ENCODE assay signal across 21 cellular contexts in the genomic region with DNA sequence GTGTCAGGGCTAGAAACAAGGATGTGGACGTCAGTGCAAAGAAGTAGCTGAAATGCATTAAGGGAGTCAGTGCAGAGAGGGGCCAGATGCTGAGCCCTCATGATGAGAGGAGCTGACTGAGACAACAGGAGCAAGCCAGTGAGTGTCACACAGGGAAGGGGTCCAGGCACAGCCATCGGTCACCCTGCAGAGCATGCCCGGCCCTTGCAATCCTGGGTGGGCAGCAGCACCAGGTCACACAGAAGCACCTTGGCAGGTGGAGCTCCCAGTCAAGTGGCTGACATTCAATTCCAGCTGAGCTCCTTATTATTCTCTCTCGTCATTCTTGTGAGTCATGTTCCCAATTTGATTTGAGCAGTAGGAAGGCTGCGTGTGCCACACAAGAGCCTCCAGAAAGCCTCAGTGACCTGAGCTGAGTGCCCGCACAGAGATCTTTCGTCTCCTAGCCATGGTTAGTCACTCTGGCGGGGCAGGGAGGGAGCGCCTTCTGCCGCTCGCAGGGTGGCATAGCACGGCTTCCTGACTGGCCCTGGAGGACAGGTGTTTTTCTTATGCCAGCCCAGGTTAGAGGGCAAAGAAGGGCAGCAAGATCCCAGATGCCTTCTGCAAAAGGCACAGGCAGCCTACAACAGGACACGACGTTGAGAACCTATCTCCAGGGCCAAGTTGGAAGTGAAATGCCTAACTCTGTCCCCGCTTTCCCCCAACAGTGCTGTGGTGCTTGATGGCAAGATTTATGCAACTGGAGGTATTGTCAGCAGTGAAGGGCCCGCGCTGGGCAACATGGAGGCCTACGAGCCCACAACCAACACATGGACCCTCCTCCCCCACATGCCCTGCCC.
DNase-seq lines count a peak whose midpoint lies in the region; ATAC-seq and TF ChIP-seq lines count a peak whose summit lies in the region.
"Had no signal": no experiment of that assay in that cellular context is flagged by ENCODE, and none has a peak within 500 bp of the region (broad histone marks: within the 10 kb centered on the region; RNA-seq: fewer than 3 reads in every experiment).

No MANE protein-coding gene starts in this region.

- WGBS in adrenal gland, 4 donors = 80 to 88% (median 86%) methylated on average over 15 to 18 of the region's 18 CpGs

- ATAC-seq in GM23338 (peak; percentile 47), HG02798 (IDR thresholded peaks at IDR 0.05; ENCODE audit: poor library complexity, unreplicated experiment) (no peak)
- ATAC-seq: T-cell had no signal

- H2AFZ ChIP-seq in GM23338 = no peak overlapping the region
- H2AFZ ChIP-seq: hepatocyte had no signal

- no peak for TF ChIP-seq POLR2A in adrenal gland (IDR thresholded peaks at IDR 0.05)

- H4K20me1 ChIP-seq in GM23338 (replicated peaks; ENCODE audit: insufficient read depth) = no peaks in the 10 kb centered on the region

- H3K4me3 Mint-ChIP-seq in GM23338 = no peak overlapping the region
- H3K4me3 Mint-ChIP-seq: CD4-positive, CD25-positive, alpha-beta regulatory T cell; dendritic cell treated with granulocyte-macrophage colony-stimulating factor and Interleukin-4, amounts not matched to agents 40 ng/mL and 50 ng/mL, for 4 days; nephron progenitor cell; T-cell had no signal

- H3K9me3 ChIP-seq in adrenal gland (replicated peaks in 1 of 3) = no peaks in the 10 kb centered on the region
- H3K9me3 ChIP-seq: vagina had no signal

- peak; percentile 33 to 67; a peak in 3 of 4 replicates for TF ChIP-seq CTCF in GM23338 (conservative IDR thresholded peaks at IDR 0.05; ENCODE audit: low read depth in 2 of 2)
- peak in 1 of 6 experiments; percentile 29 for TF ChIP-seq CTCF in adrenal gland (IDR thresholded peaks at IDR 0.05)
- TF ChIP-seq CTCF in RWPE1 (conservative IDR thresholded peaks at IDR 0.05; ENCODE audit: low read depth) = no peak

- H3K27ac Mint-ChIP-seq in GM23338 = no peak overlapping the region
- H3K27ac Mint-ChIP-seq: dendritic cell treated with granulocyte-macrophage colony-stimulating factor and Interleukin-4, amounts not matched to agents 40 ng/mL and 50 ng/mL, for 4 days; T-cell had no signal

- H3K27ac ChIP-seq in GM23338 (ENCODE audit: low read depth) = no peak overlapping the region
- peak overlapping the region in 3 of 5 donors; percentile 66 to 86 (median 67) for H3K27ac ChIP-seq in adrenal gland
- no peak overlapping the region for H3K27ac ChIP-seq in RWPE1
- H3K27ac ChIP-seq: hepatocyte, vagina had no signal

- H3K79me2 ChIP-seq in GM23338 (replicated peaks; ENCODE audit: insufficient read depth) = no peaks in the 10 kb centered on the region
- H3K79me2 ChIP-seq: hepatocyte had no signal

- H3K36me3 Mint-ChIP-seq in GM23338 (ENCODE audit: low read depth) = peaks cover 9% of the 10 kb centered on the region; the same call in 2 of the 3 replicates

- H3K9me3 Mint-ChIP-seq in GM23338 = no peaks in the 10 kb centered on the region
- H3K9me3 Mint-ChIP-seq: CD4-positive, CD25-positive, alpha-beta regulatory T cell; dendritic cell treated with granulocyte-macrophage colony-stimulating factor and Interleukin-4, amounts not matched to agents 40 ng/mL and 50 ng/mL, for 4 days; T-cell had no signal

- peaks cover 7% of the 10 kb centered on the region for H3K27me3 Mint-ChIP-seq in GM23338 (ENCODE audit: insufficient read depth, low read depth, poor library complexity)
- H3K27me3 Mint-ChIP-seq: CD4-positive, CD25-positive, alpha-beta regulatory T cell; dendritic cell treated with granulocyte-macrophage colony-stimulating factor and Interleukin-4, amounts not matched to agents 40 ng/mL and 50 ng/mL, for 4 days; T-cell had no signal

- no peaks in the 10 kb centered on the region for H3K4me1 Mint-ChIP-seq in GM23338
- H3K4me1 Mint-ChIP-seq: CD4-positive, CD25-positive, alpha-beta regulatory T cell had no signal

- no peaks in the 10 kb centered on the region for H3F3A ChIP-seq in GM23338 (replicated peaks; ENCODE audit: low read depth)

- DNase-seq in AG08396 (ENCODE audit: low spot score) = peak; percentile 3
- no peak for DNase-seq in GM23338 (ENCODE audit: low spot score)
- DNase-seq in adrenal gland = peak in 6 of 7 donors; percentile 41 to 71 (median 52)
- peak in 39 of 42 donors; percentile 31 to 89 (median 65) for DNase-seq in head of caudate nucleus
- DNase-seq in RWPE1 (ENCODE audit: low spot score) = no peak
- no peak for DNase-seq in NOMO-1 (lab: John Stamatoyannopoulos, UW; ENCODE audit: unreplicated experiment in 2 of 2)
- DNase-seq in activated T-cell treated with anti-CD3 and anti-CD28 coated beads, Interleukin-2, amount 50 U/mL, for 48 hours = no peak
- DNase-seq: activated naive CD4-positive, alpha-beta T cell; activated T-cell treated with anti-CD3 and anti-CD28 coated beads, Interleukin-2, amount 50 U/mL, for 1 hour; amniotic stem cell; CD4-positive, CD25-positive, alpha-beta regulatory T cell; Karpas-422; midbrain; NCI-H2029; NCI-H446; nephron progenitor cell; T-cell had no signal

- H3K36me3 ChIP-seq in GM23338 (ENCODE audit: insufficient read depth) (no peaks in the 10 kb centered on the region), adrenal gland (replicated peaks in 1 of 2) (peaks cover 0 to 19% of the 10 kb centered on the region in 2 donors)

- H3K27me3 ChIP-seq in GM23338 (ENCODE audit: insufficient read depth) (no peaks in the 10 kb centered on the region), adrenal gland (no peaks in the 10 kb centered on the region)
- H3K27me3 ChIP-seq: hepatocyte, vagina had no signal

- H3K4me3 ChIP-seq in GM23338 = no peak overlapping the region
- H3K4me3 ChIP-seq in adrenal gland = no peak overlapping the region
- H3K4me3 ChIP-seq: hepatocyte, vagina had no signal

- CTCF ChIA-PET in RWPE1 (lab: Yijun Ruan, JAX) = interaction anchor here (0.7 to 0.9 kb wide), 2 partner anchors 28 to 988 kb away, joined by 5 to 7 read pairs; no protein-coding TSS in a partner anchor

- no peaks in the 10 kb centered on the region for H3K4me1 ChIP-seq in GM23338 (ENCODE audit: insufficient read depth)
- H3K4me1 ChIP-seq in adrenal gland (replicated peaks in 1 of 2) = peaks cover 11 to 20% of the 10 kb centered on the region in 2 donors
- H3K4me1 ChIP-seq: vagina had no signal

- POLR2A ChIA-PET in RWPE1 (lab: Yijun Ruan, JAX; ENCODE audit: low non-redundant PET) = no interaction called here

- H3K4me2 ChIP-seq in GM23338 = no peak overlapping the region
- H3K4me2 ChIP-seq: hepatocyte had no signal

- intact Hi-C loops in adrenal gland (cut with DNase I) (no loop called here), head of caudate nucleus (cut with DNase I) (no loop called here)

- H3K9me2 ChIP-seq in GM23338 (ENCODE audit: insufficient read depth) = no peaks in the 10 kb centered on the region

TF ChIP-seq in GM23338, 12 proteins besides CTCF, POLR2A, EP300 and RAD21:
- TF ChIP-seq NANOG (IDR thresholded peaks at IDR 0.05; ENCODE audit: borderline replicate concordance) (no peak), EZH2phosphoT487 (IDR thresholded peaks at IDR 0.05; ENCODE audit: unreplicated experiment) (no peak), POLR2AphosphoS5 (IDR thresholded peaks at IDR 0.05; ENCODE audit: low read depth) (no peak)
- TF ChIP-seq, protein P1, sequence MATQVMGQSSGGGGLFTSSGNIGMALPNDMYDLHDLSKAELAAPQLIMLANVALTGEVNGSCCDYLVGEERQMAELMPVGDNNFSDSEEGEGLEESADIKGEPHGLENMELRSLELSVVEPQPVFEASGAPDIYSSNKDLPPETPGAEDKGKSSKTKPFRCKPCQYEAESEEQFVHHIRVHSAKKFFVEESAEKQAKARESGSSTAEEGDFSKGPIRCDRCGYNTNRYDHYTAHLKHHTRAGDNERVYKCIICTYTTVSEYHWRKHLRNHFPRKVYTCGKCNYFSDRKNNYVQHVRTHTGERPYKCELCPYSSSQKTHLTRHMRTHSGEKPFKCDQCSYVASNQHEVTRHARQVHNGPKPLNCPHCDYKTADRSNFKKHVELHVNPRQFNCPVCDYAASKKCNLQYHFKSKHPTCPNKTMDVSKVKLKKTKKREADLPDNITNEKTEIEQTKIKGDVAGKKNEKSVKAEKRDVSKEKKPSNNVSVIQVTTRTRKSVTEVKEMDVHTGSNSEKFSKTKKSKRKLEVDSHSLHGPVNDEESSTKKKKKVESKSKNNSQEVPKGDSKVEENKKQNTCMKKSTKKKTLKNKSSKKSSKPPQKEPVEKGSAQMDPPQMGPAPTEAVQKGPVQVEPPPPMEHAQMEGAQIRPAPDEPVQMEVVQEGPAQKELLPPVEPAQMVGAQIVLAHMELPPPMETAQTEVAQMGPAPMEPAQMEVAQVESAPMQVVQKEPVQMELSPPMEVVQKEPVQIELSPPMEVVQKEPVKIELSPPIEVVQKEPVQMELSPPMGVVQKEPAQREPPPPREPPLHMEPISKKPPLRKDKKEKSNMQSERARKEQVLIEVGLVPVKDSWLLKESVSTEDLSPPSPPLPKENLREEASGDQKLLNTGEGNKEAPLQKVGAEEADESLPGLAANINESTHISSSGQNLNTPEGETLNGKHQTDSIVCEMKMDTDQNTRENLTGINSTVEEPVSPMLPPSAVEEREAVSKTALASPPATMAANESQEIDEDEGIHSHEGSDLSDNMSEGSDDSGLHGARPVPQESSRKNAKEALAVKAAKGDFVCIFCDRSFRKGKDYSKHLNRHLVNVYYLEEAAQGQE (IDR thresholded peaks at IDR 0.05; ENCODE audit: unreplicated experiment) = no peak

Comparison
In these comparisons a context has a peak if more than half of its experiments do, and no peak if none do; other contexts are left out.
1. DNase-seq: peak in AG08396 (single experiment), adrenal gland (6 of 7) and head of caudate nucleus (39 of 42); none in GM23338 (single experiment), RWPE1 (single experiment), NOMO-1 (0 of 2) and activated T-cell treated with anti-CD3 and anti-CD28 coated beads, Interleukin-2, amount 50 U/mL, for 48 hours (0 of 2).
2. H3K27ac ChIP-seq: peak in adrenal gland (3 of 5); none in GM23338 (single experiment) and RWPE1 (single experiment).